1 cellular context compared by ENCODE assay signal in genomic region chr5:172683264-172683663, GRCh38.
TF ChIP-seq lines count a peak whose summit lies in the region.

No MANE protein-coding gene starts in this region.

TF ChIP-seq in SK-N-SH, 30 proteins besides CTCF, POLR2A, EP300 and RAD21 (continued from another document):
- TF ChIP-seq REST (IDR thresholded peaks at IDR 0.05; ENCODE audit: low read depth, low read length), result no peak
- TF ChIP-seq ZBTB33 (IDR thresholded peaks at IDR 0.05; ENCODE audit: borderline replicate concordance, low read depth), result no peak
- TF ChIP-seq SMC3 (IDR thresholded peaks at IDR 0.05; ENCODE audit: low read depth, low read length), result no peak
- no peak for TF ChIP-seq NRF1 (IDR thresholded peaks at IDR 0.05; ENCODE audit: low read depth, low read length)
- no peak for TF ChIP-seq SIN3A (IDR thresholded peaks at IDR 0.05; ENCODE audit: borderline replicate concordance, low read depth, low read length)
- no peak for TF ChIP-seq GABPA (IDR thresholded peaks at IDR 0.05; ENCODE audit: low read depth)
- no peak for TF ChIP-seq EZH2phosphoT487 (IDR thresholded peaks at IDR 0.05; ENCODE audit: borderline replicate concordance, low read depth)
